Comparison of ENCODE assay signal across 16 cellular contexts in the genomic region with DNA sequence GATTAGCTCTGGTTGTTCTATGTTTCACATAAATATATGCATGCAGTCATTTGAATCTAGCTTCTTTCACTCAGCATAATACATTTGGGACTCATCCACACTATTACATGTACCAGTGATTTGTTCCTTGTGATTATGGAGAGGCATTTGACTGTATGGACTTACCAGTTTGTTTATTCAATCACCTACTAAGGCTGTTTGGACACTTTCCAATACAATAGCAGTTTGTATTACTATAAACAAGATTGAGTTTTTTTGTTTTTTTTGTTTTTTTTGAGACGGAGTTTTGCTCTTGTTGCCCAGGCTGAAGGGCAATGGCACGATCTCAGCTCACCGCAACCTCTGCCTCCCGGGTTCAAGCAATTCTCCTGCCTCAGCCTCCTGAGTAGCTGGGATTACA.
"Had no signal": no experiment of that assay in that cellular context is flagged by ENCODE, and none has a peak within 500 bp of the region (broad histone marks: within the 10 kb centered on the region; RNA-seq: fewer than 3 reads in every experiment).

No MANE protein-coding gene starts in this region.

- H3K9me3 Mint-ChIP-seq: stimulated activated effector memory CD8-positive, alpha-beta T cell treated with anti-CD3 and anti-CD28 coated beads, Interleukin-12 subunit alpha, Interleukin-12 subunit beta, amount 100 ng/mL, for 72 hours; T-helper 1 cell treated with Interleukin-12 subunit alpha and Interleukin-12 subunit beta and Interleukin-4 antibody, amounts not matched to agents 30 μg/mL and 1 μg/mL, for 36 hours had no signal

- H3K9me3 ChIP-seq: breast epithelium, ovary, tibial nerve, uterus had no signal

- H3K4me1 ChIP-seq: breast epithelium had no signal

- ATAC-seq: effector memory CD8-positive, alpha-beta T cell; stimulated activated effector memory CD8-positive, alpha-beta T cell treated with anti-CD3 and anti-CD28 coated beads, Interleukin-12 subunit alpha, Interleukin-12 subunit beta, amount 100 ng/mL, for 72 hours had no signal

- H3K27me3 ChIP-seq: breast epithelium, ovary, tibial nerve, uterus had no signal

- DNase-seq: activated CD4-positive, alpha-beta T cell treated with anti-CD3 and anti-CD28 coated beads, Interleukin-2, amount 50 U/mL, for 1 hour; activated CD4-positive, CD25-positive, alpha-beta regulatory T cell; activated naive CD4-positive, alpha-beta T cell treated with Interleukin-2 at 50 U/mL for 16 hours; aorta; cerebellar nuclear complex; effector memory CD8-positive, alpha-beta T cell; left cardiac atrium; midbrain; ovary; uterus had no signal

- H3K27ac Mint-ChIP-seq: effector memory CD8-positive, alpha-beta T cell; stimulated activated effector memory CD8-positive, alpha-beta T cell treated with anti-CD3 and anti-CD28 coated beads, Interleukin-12 subunit alpha, Interleukin-12 subunit beta, amount 100 ng/mL, for 72 hours; T-helper 1 cell treated with Interleukin-12 subunit alpha and Interleukin-12 subunit beta and Interleukin-4 antibody, amounts not matched to agents 30 μg/mL and 1 μg/mL, for 36 hours had no signal

- H3K36me3 Mint-ChIP-seq: stimulated activated effector memory CD8-positive, alpha-beta T cell treated with anti-CD3 and anti-CD28 coated beads, Interleukin-12 subunit alpha, Interleukin-12 subunit beta, amount 100 ng/mL, for 72 hours had no signal

- H3K36me3 ChIP-seq: breast epithelium, ovary, tibial nerve, uterus had no signal

- H3K27ac ChIP-seq: breast epithelium, epithelial cell of prostate, ovary, uterus had no signal

- H3K4me3 ChIP-seq: breast epithelium, lung, ovary, tibial nerve, uterus had no signal

- H3K4me3 Mint-ChIP-seq: effector memory CD8-positive, alpha-beta T cell; stimulated activated effector memory CD8-positive, alpha-beta T cell treated with anti-CD3 and anti-CD28 coated beads, Interleukin-12 subunit alpha, Interleukin-12 subunit beta, amount 100 ng/mL, for 72 hours; T-helper 1 cell treated with Interleukin-12 subunit alpha and Interleukin-12 subunit beta and Interleukin-4 antibody, amounts not matched to agents 30 μg/mL and 1 μg/mL, for 36 hours had no signal

- H3K4me1 Mint-ChIP-seq: stimulated activated effector memory CD8-positive, alpha-beta T cell treated with anti-CD3 and anti-CD28 coated beads, Interleukin-12 subunit alpha, Interleukin-12 subunit beta, amount 100 ng/mL, for 72 hours had no signal
